ENCODE assay signal across 8 cellular contexts in genomic region chr6:83215131-83216047, GRCh38. TPM values are rescaled to one million over a fixed set of nuclear protein-coding genes. Genes with fewer than 3 reads are reported as not detected.
A peak's percentile ranks its signal among the peaks of the same experiment; 100 is the strongest.
DNase-seq lines count a peak whose midpoint lies in the region; ATAC-seq, FAIRE-seq and TF ChIP-seq lines count a peak whose summit lies in the region.

No MANE protein-coding gene starts in this region.

- CTCF ChIA-PET in K562 (lab: Yijun Ruan, JAX; ENCODE audit: low intra/inter-chr PET ratio), result interaction anchor here (0.5 to 2.0 kb wide), 3 partner anchors 147 to 968 kb away, joined by 3 to 37 read pairs (median 4); partner anchors contain the start of genes DOP1A and IBTK

- no peaks in the 10 kb centered on the region for H3K9me1 ChIP-seq in K562 (ENCODE audit: control insufficient read depth, insufficient read depth, low read length)

- peak; percentile 96 for FAIRE-seq in K562 (lab: Jason Lieb, UNC)

- no peaks in the 10 kb centered on the region for H3K36me3 ChIP-seq in K562 (ENCODE audit: control insufficient read depth, insufficient read depth, low read length)

- TF ChIP-seq POLR2A in K562 (conservative IDR thresholded peaks at IDR 0.05), result no peak

- H2AFZ ChIP-seq in K562 (ENCODE audit: low read depth, low read length), result peak overlapping the region; percentile 71; the same call in 1 of the 2 replicates

- H3K4me2 ChIP-seq in K562 (ENCODE audit: insufficient read depth, low read length), result no peak overlapping the region

- no peak overlapping the region for H3K4me3 ChIP-seq in AG09309 (ENCODE audit: control insufficient read depth, low read depth, low read length)
- no peak overlapping the region for H3K4me3 ChIP-seq in K562

- no peaks in the 10 kb centered on the region for H3K4me1 ChIP-seq in K562 (replicated peaks in 1 of 2; ENCODE audit: control insufficient read depth in 2 of 2, insufficient read depth in 2 of 2, low read length in 2 of 2)

- no peaks in the 10 kb centered on the region for H3K27me3 ChIP-seq in K562 (ENCODE audit: control insufficient read depth in 2 of 2, insufficient read depth in 2 of 2, low read length in 2 of 2)

- intact Hi-C loops in K562 (cut with micrococcal nuclease), result loop anchor here (1.0 to 10.0 kb wide), 2 partner anchors 148 to 941 kb away; partner anchors contain the start of gene DOP1A

- in situ Hi-C loops in K562 (cut with MboI), result no loop called here

- H3K9me3 Mint-ChIP-seq in T-helper 2 cell treated with Interferon-gamma antibody and Interleukin-4, amounts not matched to agents 5 μg/mL and 100 μg/mL, for 36 hours, result no peaks in the 10 kb centered on the region

- H3K4me3 Mint-ChIP-seq in T-helper 2 cell treated with Interferon-gamma antibody and Interleukin-4, amounts not matched to agents 5 μg/mL and 100 μg/mL, for 36 hours, result no peak overlapping the region

- H3K9me3 ChIP-seq in K562 (replicated peaks; ENCODE audit: control insufficient read depth, insufficient read depth, low read depth, low read length), result no peaks in the 10 kb centered on the region

- whole genome bisulfite sequencing in K562 (ENCODE audit: insufficient coverage, low coverage, missing lambda C conversion rate), result 30% methylated on average over 7 of the region's 7 CpGs

- no peaks in the 10 kb centered on the region for H3K36me3 Mint-ChIP-seq in T-helper 2 cell treated with Interferon-gamma antibody and Interleukin-4, amounts not matched to agents 5 μg/mL and 100 μg/mL, for 36 hours (ENCODE audit: low read depth)

- POLR2A ChIA-PET in K562 (lab: Yijun Ruan, JAX), result interaction anchor here (0.6 kb wide), 1 partner anchor 50 kb away, joined by 3 read pairs; no protein-coding TSS in a partner anchor

- H3K27ac ChIP-seq in K562 (ENCODE audit: extremely low read depth, low read depth, low read length), result no peak overlapping the region

- H3K79me2 ChIP-seq in K562 (ENCODE audit: control insufficient read depth, insufficient read depth, low read length), result no peaks in the 10 kb centered on the region

- H4K20me1 ChIP-seq in K562 (replicated peaks; ENCODE audit: control insufficient read depth, insufficient read depth, low read length), result no peaks in the 10 kb centered on the region

- H3K27ac Mint-ChIP-seq in T-helper 2 cell treated with Interferon-gamma antibody and Interleukin-4, amounts not matched to agents 5 μg/mL and 100 μg/mL, for 36 hours, result no peak overlapping the region

- peaks cover 25% of the 10 kb centered on the region for H3K27me3 Mint-ChIP-seq in T-helper 2 cell treated with Interferon-gamma antibody and Interleukin-4, amounts not matched to agents 5 μg/mL and 100 μg/mL, for 36 hours (ENCODE audit: low read depth)

- BruUV-seq in K562 (replicated peaks; lab: Mats Ljungman, UMichigan), result no TSS peak

- ATAC-seq in GM18508 (IDR thresholded peaks at IDR 0.05; ENCODE audit: insufficient read depth, unreplicated experiment), result peak; percentile 100
- ATAC-seq in HG02943 (IDR thresholded peaks at IDR 0.05; ENCODE audit: low read depth, unreplicated experiment), result peak; percentile 99
- ATAC-seq in K562, result peak; percentile 99

- H3K4me1 Mint-ChIP-seq in T-helper 2 cell treated with Interferon-gamma antibody and Interleukin-4, amounts not matched to agents 5 μg/mL and 100 μg/mL, for 36 hours (ENCODE audit: low read depth), result no peaks in the 10 kb centered on the region

- DNase-seq in AG09309 (ENCODE audit: low read depth) (peak; percentile 50), NCI-H1694 treated with DMSO at 0.1 percent for 48 hours (lab: John Stamatoyannopoulos, UW) (peak; percentile 69), K562 (ENCODE audit: extremely low read depth in 1 of 4, low spot score in 3 of 4) (peak; percentile 41 to 77 (median 44)), inferior parietal cortex (ENCODE audit: extremely low spot score) (peak; percentile 88)
- peak; percentile 40 for DNase-seq in T-helper 2 cell treated with Interferon-gamma antibody and Interleukin-4, amounts not matched to agents 5 μg/mL and 100 μg/mL, for 36 hours (ENCODE audit: low spot score)
- peak; percentile 63 for DNase-seq in stimulated activated CD4-positive, alpha-beta T cell treated with anti-CD3 and anti-CD28 coated beads, Interleukin-15, amount 100 ng/mL, for 24 hours

- TF ChIP-seq RAD21 in K562 (CRISPR knock-in tag; conservative IDR thresholded peaks at IDR 0.05 in 1 of 2, IDR thresholded peaks at IDR 0.05 in 1 of 2), result peak; percentile 86 to 91

- no peak for TF ChIP-seq EP300 in K562 (IDR thresholded peaks at IDR 0.05; ENCODE audit: low read length)

- H3K9ac ChIP-seq in K562 (ENCODE audit: insufficient read depth in 1 of 2, low read depth in 2 of 2, low read length in 2 of 2), result no peak overlapping the region

- peak; percentile 93 for TF ChIP-seq CTCF in AG09309 (IDR thresholded peaks at IDR 0.05; ENCODE audit: control insufficient read depth, insufficient read depth, low read depth, low read length, missing control alignments)
- TF ChIP-seq CTCF in K562 (IDR thresholded peaks at IDR 0.05 in 2 of 3, conservative IDR thresholded peaks at IDR 0.05 in 1 of 3; ENCODE audit: insufficient read depth in 2 of 3, low read depth in 1 of 3, low read length in 3 of 3), result peak; percentile 84 to 91 (median 90)

TF ChIP-seq in K562, 482 proteins besides CTCF, POLR2A, EP300 and RAD21 (continues in another document):
- TF ChIP-seq LCOR (CRISPR knock-in tag; IDR thresholded peaks at IDR 0.05) (0 out of 2 replicates have a peak, but pooled peaks have one; percentile 27), CHD4 (IDR thresholded peaks at IDR 0.05; ENCODE audit: insufficient read depth, insufficient replicate concordance, low read depth, low read length, poor library complexity, severe bottlenecking) (no peak), POLR2AphosphoS2 (IDR thresholded peaks at IDR 0.05; ENCODE audit: low read length) (no peak), MAFG (tag; conservative IDR thresholded peaks at IDR 0.05) (no peak), RCOR1 (IDR thresholded peaks at IDR 0.05; ENCODE audit: borderline replicate concordance in 1 of 2, low read depth in 2 of 2, low read length in 2 of 2) (0 out of 4 replicates have a peak, but pooled peaks of 1 of the 2 experiments have one; percentile 25), CC2D1A (IDR thresholded peaks at IDR 0.05) (peak; percentile 41; the same call in 1 of the 2 replicates), MAZ (CRISPR knock-in tag; conservative IDR thresholded peaks at IDR 0.05 in 1 of 2, IDR thresholded peaks at IDR 0.05 in 1 of 2) (peak in 1 of 2 experiments; percentile 55; a peak in 1 of 4 replicates), TEAD1 (CRISPR knock-in tag; IDR thresholded peaks at IDR 0.05) (peak in 1 of 2 experiments; percentile 64; a peak in 1 of 4 replicates), STAG1 (CRISPR knock-in tag; IDR thresholded peaks at IDR 0.05; ENCODE audit: borderline replicate concordance) (peak; percentile 59; the same call in 1 of the 2 replicates)

RNA-seq across cellular contexts. Expression of gene RWDD2A, which starts 22.2 kb away (rescaled TPM):
- total RNA-seq in K562 (2011; cell fraction: chromatin; rRNA removed; ENCODE audit: low replicate concordance), result 4.1 and 8.3 TPM in 2 replicates
- 4.3 and 5.0 TPM in 2 replicates for total RNA-seq in K562 (2011; cell fraction: nucleolus; rRNA removed)
- 6.2 and 6.4 TPM in 2 replicates for total RNA-seq in K562 (2011; cell fraction: nucleoplasm; rRNA removed)
- total RNA-seq in K562 (2014; rRNA removed), result 1.5 and 1.8 TPM in 2 replicates
- 1.8 and 1.9 TPM in 2 replicates for total RNA-seq in K562 (2014; rRNA removed; fragmentation: Illumina TruSeq; extraction: Trizol)
- total RNA-seq in K562 (2015; rRNA removed; fragmentation: Illumina TruSeq; extraction: Trizol), result 1.6 TPM in 2 replicates
- 1.7 and 2.0 TPM in 2 replicates for total RNA-seq in K562 (2021)
- 4.7 and 4.8 TPM in 2 replicates for polyA plus RNA-seq in K562 (2011; rRNA removed)
- 1.1 and 2.8 TPM in 2 replicates for polyA plus RNA-seq in K562 (2011; cell fraction: cytosol; rRNA removed)
- polyA plus RNA-seq in K562 (2011; cell fraction: nucleus; rRNA removed), result 3.9 and 7.0 TPM in 2 replicates
- 1.6 and 3.9 TPM in 2 replicates for polyA plus RNA-seq in K562 (2012)
- polyA plus RNA-seq in K562 (2014; fragmentation: Illumina TruSeq; extraction: Trizol), result 2.0 and 2.1 TPM in 2 replicates
- polyA plus RNA-seq in K562 (2014; fragmentation: Nextera tagmentation; extraction: Ambion mirVana), result 1 to 10 TPM; 2.5 to 3.6 TPM
- polyA plus RNA-seq in K562 (2014; rRNA removed), result 1.8 and 2.6 TPM in 2 replicates
- 3.7 and 6.2 TPM in 2 replicates for polyA minus RNA-seq in K562 (2011; rRNA and poly(A)+ RNA removed)
- polyA minus RNA-seq in K562 (2011; cell fraction: cytosol; rRNA and poly(A)+ RNA removed), result 1.2 and 1.4 TPM in 2 replicates
- 2.8 and 7.2 TPM in 2 replicates for polyA minus RNA-seq in K562 (2011; cell fraction: nucleus; rRNA and poly(A)+ RNA removed)

RNA-seq across cellular contexts. Expression of gene PGM3, which starts 22.3 kb away (rescaled TPM):
- 90.0 and 184 TPM in 2 replicates for total RNA-seq in K562 (2011; cell fraction: chromatin; rRNA removed; ENCODE audit: low replicate concordance)
- 52.2 and 54.9 TPM in 2 replicates for total RNA-seq in K562 (2011; cell fraction: nucleolus; rRNA removed)
- total RNA-seq in K562 (2011; cell fraction: nucleoplasm; rRNA removed), result 80.7 and 101 TPM in 2 replicates
- total RNA-seq in K562 (2014; rRNA removed), result 19.1 TPM in 2 replicates
- total RNA-seq in K562 (2014; rRNA removed; fragmentation: Illumina TruSeq; extraction: Trizol), result 54.5 and 62.2 TPM in 2 replicates
- 32.2 and 36.6 TPM in 2 replicates for total RNA-seq in K562 (2015; rRNA removed; fragmentation: Illumina TruSeq; extraction: Trizol)
- total RNA-seq in K562 (2021), result 49.0 and 50.5 TPM in 2 replicates
- 81.8 and 87.7 TPM in 2 replicates for polyA plus RNA-seq in K562 (2011; rRNA removed)
- polyA plus RNA-seq in K562 (2011; cell fraction: cytosol; rRNA removed), result 13.6 and 29.2 TPM in 2 replicates
- 51.7 and 119 TPM in 2 replicates for polyA plus RNA-seq in K562 (2011; cell fraction: nucleus; rRNA removed)
- polyA plus RNA-seq in K562 (2012), result 37.9 and 42.6 TPM in 2 replicates
- polyA plus RNA-seq in K562 (2014; fragmentation: Illumina TruSeq; extraction: Trizol), result 28.4 and 30.5 TPM in 2 replicates
- polyA plus RNA-seq in K562 (2014; fragmentation: Nextera tagmentation; extraction: Ambion mirVana), result 100 to 1,000 TPM in 1 of 2 experiments, 10 to 100 TPM in 1; 75.3 to 107 TPM
- polyA plus RNA-seq in K562 (2014; rRNA removed), result 21.2 and 21.7 TPM in 2 replicates
- 288 and 342 TPM in 2 replicates for polyA minus RNA-seq in K562 (2011; rRNA and poly(A)+ RNA removed)
- 46.5 and 54.5 TPM in 2 replicates for polyA minus RNA-seq in K562 (2011; cell fraction: cytosol; rRNA and poly(A)+ RNA removed)
- 59.1 and 142 TPM in 2 replicates for polyA minus RNA-seq in K562 (2011; cell fraction: nucleus; rRNA and poly(A)+ RNA removed)
